Comparison of ENCODE assay signal across 16 cellular contexts in genomic region chr10:90222372-90222771, GRCh38.
DNase-seq lines count a peak whose midpoint lies in the region; ATAC-seq and TF ChIP-seq lines count a peak whose summit lies in the region.
"Had no signal": no experiment of that assay in that cellular context is flagged by ENCODE, and none has a peak within 500 bp of the region (broad histone marks: within the 10 kb centered on the region; RNA-seq: fewer than 3 reads in every experiment).

No MANE protein-coding gene starts in this region.

- H3K4me3 ChIP-seq in epithelial cell of esophagus (ENCODE audit: low read length) (no peak overlapping the region), heart left ventricle (no peak overlapping the region)
- H3K4me3 ChIP-seq: BLaER1 had no signal

- no peaks in the 10 kb centered on the region for H3K36me3 ChIP-seq in heart left ventricle
- H3K36me3 ChIP-seq: BLaER1 had no signal

- DNase-seq in EL (peak; percentile 85), RPMI7951 (ENCODE audit: low read depth) (peak; percentile 93), epithelial cell of esophagus (ENCODE audit: low read depth) (peak; percentile 86), myocyte (ENCODE audit: low read depth) (peak; percentile 17), NCI-H2029 (lab: John Stamatoyannopoulos, UW) (no peak), heart left ventricle (no peak), CD14-positive monocyte (ENCODE audit: low spot score) (no peak)
- DNase-seq: activated T-cell treated with anti-CD3 and anti-CD28 coated beads for 4 hours; amygdala; endodermal cell; NCI-H446 treated with DMSO at 0.1 percent for 48 hours; stimulated activated CD4-positive, alpha-beta T cell treated with anti-CD3 and anti-CD28 coated beads, Interleukin-12 subunit alpha, Interleukin-12 subunit beta, amount 100 ng/mL, for 4 hours had no signal

- H3K4me1 ChIP-seq in heart left ventricle: no peaks in the 10 kb centered on the region
- H3K4me1 ChIP-seq: BLaER1 had no signal

- no peaks in the 10 kb centered on the region for H3K9me3 ChIP-seq in heart left ventricle
- H3K9me3 ChIP-seq: BLaER1 had no signal

- no peaks in the 10 kb centered on the region for H3K27me3 ChIP-seq in heart left ventricle
- H3K27me3 ChIP-seq: BLaER1 had no signal

- no peak overlapping the region for H3K27ac Mint-ChIP-seq in CD14-positive monocyte
- H3K27ac Mint-ChIP-seq: endodermal cell had no signal

- H3K9me3 Mint-ChIP-seq in CD14-positive monocyte: peaks cover 0 to 9% (median 2%) of the 10 kb centered on the region in 7 donors
- H3K9me3 Mint-ChIP-seq: nephron had no signal

- no peak for ATAC-seq in GM19455 (IDR thresholded peaks at IDR 0.05; ENCODE audit: unreplicated experiment)
- no peak for ATAC-seq in heart left ventricle
- ATAC-seq: Right ventricle myocardium inferior had no signal

- H3K36me3 Mint-ChIP-seq in CD14-positive monocyte: no peaks in the 10 kb centered on the region

- TF ChIP-seq POLR2A in heart left ventricle (IDR thresholded peaks at IDR 0.05): no peak

- TF ChIP-seq CTCF in epithelial cell of esophagus (IDR thresholded peaks at IDR 0.05; ENCODE audit: insufficient read depth, low read depth, low read length, missing control alignments): no peak
- no peak for TF ChIP-seq CTCF in heart left ventricle (IDR thresholded peaks at IDR 0.05)
- no peak for TF ChIP-seq CTCF in CD14-positive monocyte (IDR thresholded peaks at IDR 0.05)

- intact Hi-C loops in heart left ventricle (cut with DNase I) (no loop called here), CD14-positive monocyte (cut with micrococcal nuclease) (no loop called here)

- WGBS in heart left ventricle, 4 donors: 35 to 39% (median 37%) methylated on average over 4 of the region's 4 CpGs

- no peak overlapping the region for H3K27ac ChIP-seq in heart left ventricle
- H3K27ac ChIP-seq: BLaER1 had no signal

- no peak overlapping the region for H3K4me3 Mint-ChIP-seq in CD14-positive monocyte
- H3K4me3 Mint-ChIP-seq: endodermal cell, nephron had no signal

- no peaks in the 10 kb centered on the region for H3K27me3 Mint-ChIP-seq in CD14-positive monocyte (ENCODE audit: low read depth in 3 of 3)

- no peaks in the 10 kb centered on the region for H3K4me1 Mint-ChIP-seq in CD14-positive monocyte

Comparison
In these comparisons a context has a peak if more than half of its experiments do, and no peak if none do; other contexts are left out.
1. DNase-seq: peak in EL (single experiment), RPMI7951 (single experiment), epithelial cell of esophagus (single experiment) and myocyte (single experiment); none in NCI-H2029 (single experiment), heart left ventricle (0 of 5) and CD14-positive monocyte (single experiment).